11 cellular contexts compared by ENCODE assay signal in genomic region chr18:58202406-58202730, GRCh38.
A peak's percentile ranks its signal among the peaks of the same experiment; 100 is the strongest.
DNase-seq lines count a peak whose midpoint lies in the region; ATAC-seq, FAIRE-seq and TF ChIP-seq lines count a peak whose summit lies in the region.
"Had no signal": no experiment of that assay in that cellular context is flagged by ENCODE, and none has a peak within 500 bp of the region (broad histone marks: within the 10 kb centered on the region; RNA-seq: fewer than 3 reads in every experiment).

No MANE protein-coding gene starts in this region.

- no peak overlapping the region for H2AFZ ChIP-seq in astrocyte (ENCODE audit: low read depth, low read length)

- no peaks in the 10 kb centered on the region for H3K79me2 ChIP-seq in astrocyte (ENCODE audit: insufficient read depth, low read length)

- no peak for FAIRE-seq in astrocyte (lab: Jason Lieb, UNC)

- H3K4me3 Mint-ChIP-seq in astrocyte (ENCODE audit: unreplicated experiment) (no peak overlapping the region), mesothelial cell of epicardium (no peak overlapping the region)
- H3K4me3 Mint-ChIP-seq: CD4-positive, CD25-positive, alpha-beta regulatory T cell had no signal

- H3K4me3 ChIP-seq in MG63, result no peak overlapping the region
- H3K4me3 ChIP-seq in astrocyte (ENCODE audit: insufficient read depth, low read depth, low read length), result no peak overlapping the region

- peak overlapping the region; percentile 1 for H3K27ac Mint-ChIP-seq in astrocyte (ENCODE audit: unreplicated experiment)
- H3K27ac Mint-ChIP-seq in mesothelial cell of epicardium, result peak overlapping the region; percentile 64

- H3K27me3 Mint-ChIP-seq in astrocyte (ENCODE audit: low read depth, unreplicated experiment) (no peaks in the 10 kb centered on the region), mesothelial cell of epicardium (ENCODE audit: low read depth) (no peaks in the 10 kb centered on the region)

- H3K4me1 Mint-ChIP-seq in astrocyte (ENCODE audit: low read depth, unreplicated experiment), result peaks cover 23% of the 10 kb centered on the region
- peaks cover 20% of the 10 kb centered on the region for H3K4me1 Mint-ChIP-seq in mesothelial cell of epicardium
- H3K4me1 Mint-ChIP-seq: CD4-positive, CD25-positive, alpha-beta regulatory T cell had no signal

- H3K9me3 ChIP-seq in MG63 (no peaks in the 10 kb centered on the region), astrocyte (ENCODE audit: insufficient read depth, low read depth, low read length) (no peaks in the 10 kb centered on the region)

- H3K4me1 ChIP-seq in astrocyte (ENCODE audit: insufficient read depth, low read length), result peaks cover 8% of the 10 kb centered on the region

- H3K36me3 ChIP-seq in MG63, result no peaks in the 10 kb centered on the region
- H3K36me3 ChIP-seq in astrocyte (ENCODE audit: insufficient read depth, low read length), result no peaks in the 10 kb centered on the region

- TF ChIP-seq CTCF in astrocyte (IDR thresholded peaks at IDR 0.05; ENCODE audit: insufficient read depth, low read depth, low read length), result no peak
- TF ChIP-seq CTCF in mesothelial cell of epicardium (IDR thresholded peaks at IDR 0.05; ENCODE audit: unreplicated experiment), result no peak

- no peak for ATAC-seq in HG03432 (IDR thresholded peaks at IDR 0.05; ENCODE audit: unreplicated experiment)

- H3K36me3 Mint-ChIP-seq in astrocyte (ENCODE audit: low read depth, unreplicated experiment) (no peaks in the 10 kb centered on the region), mesothelial cell of epicardium (no peaks in the 10 kb centered on the region)
- H3K36me3 Mint-ChIP-seq: CD4-positive, CD25-positive, alpha-beta regulatory T cell had no signal

- H4K20me1 ChIP-seq in astrocyte (ENCODE audit: insufficient read depth, low read length), result no peaks in the 10 kb centered on the region

- no peak overlapping the region for H3K4me2 ChIP-seq in astrocyte (ENCODE audit: low read length)

- no peak overlapping the region for H3K27ac ChIP-seq in astrocyte (ENCODE audit: low read depth, low read length)

- H3K9ac ChIP-seq in astrocyte (ENCODE audit: low read length), result no peak overlapping the region

- H3K27me3 ChIP-seq in MG63 (no peaks in the 10 kb centered on the region), astrocyte (ENCODE audit: insufficient read depth, low read length) (no peaks in the 10 kb centered on the region)

- no peaks in the 10 kb centered on the region for H3K9me3 Mint-ChIP-seq in astrocyte (ENCODE audit: unreplicated experiment)
- H3K9me3 Mint-ChIP-seq in mesothelial cell of epicardium, result no peaks in the 10 kb centered on the region
- H3K9me3 Mint-ChIP-seq: CD4-positive, CD25-positive, alpha-beta regulatory T cell had no signal

- DNase-seq in COLO829 (ENCODE audit: low spot score), result peak; percentile 67
- DNase-seq in MG63, result peak; percentile 12
- peak; percentile 58 for DNase-seq in astrocyte (ENCODE audit: low read depth)
- DNase-seq in mesothelial cell of epicardium (ENCODE audit: low spot score in 2 of 2, unreplicated experiment in 2 of 2), result no peak
- no peak for DNase-seq in hepatic stellate cell (ENCODE audit: low spot score)
- DNase-seq in activated naive CD4-positive, alpha-beta T cell treated with Interleukin-2 at 50 U/mL for 16 hours, result no peak
- no peak for DNase-seq in NCI-H82 (lab: John Stamatoyannopoulos, UW)
- DNase-seq: activated CD4-positive, alpha-beta T cell treated with anti-CD3 and anti-CD28 coated beads for 48 hours; CD4-positive, CD25-positive, alpha-beta regulatory T cell; stimulated activated CD4-positive, alpha-beta T cell treated with anti-CD3 and anti-CD28 coated beads, Interleukin-2, amount 100 ng/mL, for 48 hours had no signal

Comparison
In these comparisons a context has a peak if more than half of its experiments do, and no peak if none do; other contexts are left out.
1. DNase-seq: peak in COLO829 (single experiment), MG63 (single experiment) and astrocyte (single experiment); none in mesothelial cell of epicardium (0 of 2), hepatic stellate cell (single experiment), activated naive CD4-positive, alpha-beta T cell treated with Interleukin-2 at 50 U/mL for 16 hours (single experiment) and NCI-H82 (single experiment).